Comparison of ENCODE assay signal across 9 cellular contexts in the genomic region with DNA sequence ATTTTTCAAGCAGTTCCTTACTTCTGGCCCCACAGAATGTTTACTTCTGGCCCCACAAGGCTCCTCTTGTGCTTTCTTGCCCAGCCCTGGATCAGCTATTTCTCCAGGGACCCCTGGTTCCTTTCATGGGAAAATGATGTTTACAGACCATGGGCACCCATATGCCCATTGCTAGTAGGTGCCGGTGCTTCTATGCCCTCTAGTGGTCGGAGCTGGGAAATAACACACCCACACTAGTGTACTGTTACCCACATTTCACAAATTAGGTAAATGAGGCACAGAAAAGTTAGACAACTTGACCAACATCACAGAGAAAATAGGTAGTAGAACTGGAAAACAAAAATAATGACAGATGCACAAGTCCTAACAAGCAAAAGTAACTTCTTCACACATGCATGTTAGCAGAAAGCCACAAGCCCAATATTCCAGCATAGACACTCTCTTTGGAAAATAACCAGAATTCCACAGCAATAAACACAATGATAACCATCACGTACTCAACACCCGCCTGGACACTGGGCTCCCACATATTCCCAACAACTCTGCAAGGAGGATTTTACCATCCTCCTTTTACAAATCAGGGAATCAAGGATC. TPM values are rescaled to one million over a fixed set of nuclear protein-coding genes. Genes with fewer than 3 reads are reported as not detected.
A peak's percentile ranks its signal among the peaks of the same experiment; 100 is the strongest.
DNase-seq lines count a peak whose midpoint lies in the region; ATAC-seq, FAIRE-seq and TF ChIP-seq lines count a peak whose summit lies in the region.
"Had no signal": no experiment of that assay in that cellular context is flagged by ENCODE, and none has a peak within 500 bp of the region (broad histone marks: within the 10 kb centered on the region; RNA-seq: fewer than 3 reads in every experiment).

No MANE protein-coding gene starts in this region.

- H3K4me1 ChIP-seq in neural progenitor cell: no peaks in the 10 kb centered on the region

- H3K4me3 Mint-ChIP-seq in neural progenitor cell: no peak overlapping the region
- H3K4me3 Mint-ChIP-seq in type B pancreatic cell: no peak overlapping the region

- no peak for TF ChIP-seq POLR2A in erythroblast (IDR thresholded peaks at IDR 0.05; ENCODE audit: low read length)

- H3K27ac Mint-ChIP-seq in neural progenitor cell: no peak overlapping the region
- H3K27ac Mint-ChIP-seq in type B pancreatic cell: no peak overlapping the region

- H3K9me3 Mint-ChIP-seq in neural progenitor cell (no peaks in the 10 kb centered on the region), type B pancreatic cell (no peaks in the 10 kb centered on the region)

- DNase-seq in NCI-H345 (lab: John Stamatoyannopoulos, UW) (peak; percentile 27), erythroblast (lab: John Stamatoyannopoulos, UW) (peak; percentile 29 to 67), neural progenitor cell (ENCODE audit: low spot score) (peak; percentile 27), type B pancreatic cell (ENCODE audit: extremely low spot score, unreplicated experiment) (no peak)
- DNase-seq in activated CD8-positive, alpha-beta memory T cell treated with anti-CD3 and anti-CD28 coated beads for 1 hour (ENCODE audit: extremely low read depth in 1 of 2, low read depth in 1 of 2): peak; percentile 26 to 40

- no peaks in the 10 kb centered on the region for H3K36me3 Mint-ChIP-seq in neural progenitor cell
- H3K36me3 Mint-ChIP-seq in type B pancreatic cell: no peaks in the 10 kb centered on the region

- H3K27me3 ChIP-seq in neural progenitor cell: no peaks in the 10 kb centered on the region

- H3K36me3 ChIP-seq in neural progenitor cell: no peaks in the 10 kb centered on the region

- peak; percentile 52 for FAIRE-seq in A204.1 (lab: Jason Lieb, UNC)

- H3K4me3 ChIP-seq in neural progenitor cell: no peak overlapping the region

- H3F3A ChIP-seq in neural progenitor cell (ENCODE audit: low read depth): no peaks in the 10 kb centered on the region

- H3K27ac ChIP-seq in neural progenitor cell: no peak overlapping the region

- TF ChIP-seq CTCF in GM12873 (IDR thresholded peaks at IDR 0.05; ENCODE audit: insufficient read depth, low read depth, low read length, missing control alignments): peak; percentile 86
- peak; percentile 70 for TF ChIP-seq CTCF in neural progenitor cell (IDR thresholded peaks at IDR 0.05)
- peak; percentile 75 for TF ChIP-seq CTCF in type B pancreatic cell (conservative IDR thresholded peaks at IDR 0.05)

- H3K9me3 ChIP-seq in neural progenitor cell (ENCODE audit: low read depth): no peaks in the 10 kb centered on the region

- no peaks in the 10 kb centered on the region for H4K20me1 ChIP-seq in neural progenitor cell (ENCODE audit: low read depth)

- H3K9ac ChIP-seq in neural progenitor cell: no peak overlapping the region

- H3K79me2 ChIP-seq in neural progenitor cell (ENCODE audit: low read depth): no peaks in the 10 kb centered on the region

- no peak for ATAC-seq in HG03196 (IDR thresholded peaks at IDR 0.05; ENCODE audit: unreplicated experiment)

- H3K4me1 Mint-ChIP-seq in neural progenitor cell (no peaks in the 10 kb centered on the region), type B pancreatic cell (ENCODE audit: unreplicated experiment) (no peaks in the 10 kb centered on the region)

- H3K4me2 ChIP-seq in neural progenitor cell: no peak overlapping the region

- H2AFZ ChIP-seq in neural progenitor cell (replicated peaks): no peak overlapping the region

- peaks cover 12% of the 10 kb centered on the region for H3K27me3 Mint-ChIP-seq in neural progenitor cell (ENCODE audit: insufficient read depth, low read depth)
- peaks cover 15% of the 10 kb centered on the region for H3K27me3 Mint-ChIP-seq in type B pancreatic cell

RNA-seq across cellular contexts. Expression of a gene that starts 1.3 kb away (rescaled TPM):
- total RNA-seq in neural progenitor cell (ENCODE audit: low replicate concordance) (not detected in 2 replicates), type B pancreatic cell (ENCODE audit: low replicate concordance) (29.8 and 76.1 TPM in 2 replicates)

RNA-seq across cellular contexts. Expression of a gene that starts 42.4 kb away (rescaled TPM):
- not detected in 2 replicates for total RNA-seq in neural progenitor cell (ENCODE audit: low replicate concordance)
- total RNA-seq in type B pancreatic cell (ENCODE audit: low replicate concordance): not detected in 2 replicates

RNA-seq across cellular contexts. Expression of a gene that starts 45.6 kb away (rescaled TPM):
- total RNA-seq in neural progenitor cell (ENCODE audit: low replicate concordance) (not detected in 2 replicates), type B pancreatic cell (ENCODE audit: low replicate concordance) (13.5 and 13.9 TPM in 2 replicates)
- total RNA-seq: mononuclear cell had no signal

Comparison
In these comparisons a context has a peak if more than half of its experiments do, and no peak if none do; other contexts are left out.
1. RNA of a gene that starts 1.3 kb away (total RNA-seq): 29.8 to 76.1 TPM in type B pancreatic cell; not detected in neural progenitor cell; every median in the first group is over 10 times any median in the second.
2. RNA of a gene that starts 45.6 kb away (total RNA-seq): 13.5 to 13.9 TPM in type B pancreatic cell; not detected in neural progenitor cell; every median in the first group is over 10 times any median in the second.
3. Peak in every context shown above with its lines, with median percentiles within 50 percentile points of each other: CTCF ChIP-seq.